Comparison of ENCODE assay signal across 33 cellular contexts in genomic region chr7:17856251-17856650, GRCh38.
"Had no signal": no experiment of that assay in that cellular context is flagged by ENCODE, and none has a peak within 500 bp of the region (broad histone marks: within the 10 kb centered on the region; RNA-seq: fewer than 3 reads in every experiment).

No MANE protein-coding gene starts in this region.

- H3K4me3 ChIP-seq: MG63 had no signal

- H3K9ac ChIP-seq: KMS-11 had no signal

- DNase-seq: Karpas-422, Kasumi-1, MG63, MM.1S, MV-4-11, NCI-H1048, NCI-H1092, NCI-H1092 treated with DMSO at 0.1 percent for 48 hours, NCI-H1105, NCI-H1105 treated with DMSO at 0.1 percent for 48 hours, NCI-H1417, NCI-H1417 treated with DMSO at 0.1 percent for 48 hours, NCI-H1436, NCI-H1436 treated with DMSO at 0.1 percent for 48 hours, NCI-H146, NCI-H1694, NCI-H1694 treated with DMSO at 0.1 percent for 48 hours, NCI-H187, NCI-H187 treated with DMSO at 0.1 percent for 48 hours, NCI-H1930, NCI-H2029, NCI-H2029 treated with DMSO at 0.1 percent for 48 hours, NCI-H2081, NCI-H2081 treated with DMSO at 0.1 percent for 48 hours, NCI-H2107, NCI-H2171, NCI-H2171 treated with DMSO at 0.1 percent for 48 hours, NCI-H2227 treated with DMSO at 0.1 percent for 48 hours, NCI-H345, NCI-H446, NCI-H446 treated with DMSO at 0.1 percent for 48 hours, NCI-H510A had no signal

- H3K27me3 ChIP-seq: MG63 had no signal

- H3K27ac ChIP-seq: KMS-11 had no signal

- H3K4me2 ChIP-seq: KMS-11 had no signal
